ENCODE assay signal across 2 cellular contexts in the genomic region with DNA sequence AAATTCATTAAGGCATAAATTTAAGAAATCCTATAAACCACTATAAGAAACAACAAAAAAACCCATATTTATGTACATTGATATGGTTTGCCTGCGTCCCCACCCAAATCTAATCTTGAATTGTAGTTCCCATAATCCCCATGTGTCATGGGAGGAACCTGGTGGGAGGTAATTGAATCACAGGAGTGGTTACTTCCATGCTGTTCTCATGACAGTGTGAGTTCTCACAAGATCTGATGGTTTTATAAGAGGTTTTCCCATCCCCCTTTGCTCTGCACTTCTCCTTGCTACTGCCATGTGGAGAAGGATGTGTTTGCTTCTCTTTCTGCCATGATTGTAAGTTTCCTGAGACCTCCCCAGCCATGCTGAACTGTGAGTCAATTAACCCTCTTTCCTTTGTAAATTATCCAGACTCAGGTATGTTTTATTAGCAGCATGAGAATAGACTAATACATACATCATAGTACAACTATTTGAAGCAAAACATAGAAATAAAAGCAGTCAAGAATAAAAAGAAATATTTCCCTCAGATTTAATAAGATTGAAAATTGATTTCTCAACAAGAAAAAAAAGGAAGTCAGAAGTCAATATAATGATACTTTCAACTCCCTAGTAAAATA.
TF ChIP-seq lines count a peak whose summit lies in the region.

No MANE protein-coding gene starts in this region.

TF ChIP-seq in HEK293, 187 proteins besides CTCF, POLR2A, EP300 and RAD21 (continued from another document):
- TF ChIP-seq, protein P1, sequence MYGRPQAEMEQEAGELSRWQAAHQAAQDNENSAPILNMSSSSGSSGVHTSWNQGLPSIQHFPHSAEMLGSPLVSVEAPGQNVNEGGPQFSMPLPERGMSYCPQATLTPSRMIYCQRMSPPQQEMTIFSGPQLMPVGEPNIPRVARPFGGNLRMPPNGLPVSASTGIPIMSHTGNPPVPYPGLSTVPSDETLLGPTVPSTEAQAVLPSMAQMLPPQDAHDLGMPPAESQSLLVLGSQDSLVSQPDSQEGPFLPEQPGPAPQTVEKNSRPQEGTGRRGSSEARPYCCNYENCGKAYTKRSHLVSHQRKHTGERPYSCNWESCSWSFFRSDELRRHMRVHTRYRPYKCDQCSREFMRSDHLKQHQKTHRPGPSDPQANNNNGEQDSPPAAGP (tag by site-specific recombination; IDR thresholded peaks at IDR 0.05), result no peak
- TF ChIP-seq TRIM28 (IDR thresholded peaks at IDR 0.05; ENCODE audit: borderline replicate concordance, low read length) (peak; percentile 82; the same call in 1 of the 2 replicates), SETDB1 (IDR thresholded peaks at IDR 0.05; ENCODE audit: insufficient read length, low read length) (peak; percentile 91)

TF ChIP-seq in H1, 55 proteins besides CTCF, POLR2A, EP300 and RAD21 (continued from another document):
- peak; percentile 74; the same call in 1 of the 2 replicates for TF ChIP-seq ZNF274 (IDR thresholded peaks at IDR 0.05; ENCODE audit: borderline replicate concordance, extremely low read depth, low read length)
